1 cellular context compared by ENCODE assay signal in the genomic region with DNA sequence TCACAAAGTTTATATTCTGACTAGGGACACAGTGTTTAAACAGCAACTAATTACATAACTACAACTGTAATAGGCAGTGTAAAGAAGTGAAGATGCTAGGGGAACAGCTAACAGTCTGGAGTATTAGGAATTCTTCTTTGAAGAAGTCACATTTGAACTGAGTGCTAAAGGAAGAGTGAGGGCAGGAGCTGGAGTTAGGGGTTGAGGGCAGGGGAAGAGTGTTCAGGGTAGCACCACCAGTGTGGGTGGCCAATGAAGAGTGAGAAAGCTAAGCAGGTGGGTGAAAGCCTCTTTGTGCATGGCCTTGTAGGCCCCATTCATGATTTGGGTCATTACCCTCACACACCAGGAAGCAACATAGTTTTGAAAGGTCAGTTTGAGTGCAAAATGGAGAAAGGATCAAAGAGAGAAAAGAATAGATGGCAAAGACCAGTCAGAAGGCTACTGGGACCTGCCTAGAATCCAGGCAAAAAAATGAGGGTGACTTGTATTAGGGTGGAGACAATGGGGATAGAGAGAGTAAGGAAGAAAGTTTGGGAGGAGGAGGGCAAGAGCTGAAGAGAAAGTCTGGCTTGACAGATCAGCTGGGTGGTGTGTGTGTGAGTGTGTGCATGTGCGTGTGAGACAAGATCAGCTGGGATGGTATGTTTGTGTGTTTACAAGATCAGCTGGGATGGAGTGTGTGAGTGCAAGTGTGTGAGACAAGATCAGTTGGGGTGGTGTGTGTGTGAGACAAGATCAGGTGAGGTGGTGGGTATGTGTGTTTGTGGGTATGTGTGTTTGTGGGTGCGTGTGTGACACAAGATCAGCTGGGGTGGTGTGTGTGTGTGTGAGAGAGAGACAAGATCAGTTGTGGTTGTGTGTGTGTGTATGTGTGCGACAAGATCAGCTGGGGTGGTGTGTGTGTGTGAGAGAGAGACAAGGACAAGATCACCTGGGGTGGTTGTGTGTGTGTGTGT.
TF ChIP-seq lines count a peak whose summit lies in the region.

No MANE protein-coding gene starts in this region.

TF ChIP-seq in HEK293, 187 proteins besides CTCF, POLR2A, EP300 and RAD21 (continued from another document):
- TF ChIP-seq, protein P1, sequence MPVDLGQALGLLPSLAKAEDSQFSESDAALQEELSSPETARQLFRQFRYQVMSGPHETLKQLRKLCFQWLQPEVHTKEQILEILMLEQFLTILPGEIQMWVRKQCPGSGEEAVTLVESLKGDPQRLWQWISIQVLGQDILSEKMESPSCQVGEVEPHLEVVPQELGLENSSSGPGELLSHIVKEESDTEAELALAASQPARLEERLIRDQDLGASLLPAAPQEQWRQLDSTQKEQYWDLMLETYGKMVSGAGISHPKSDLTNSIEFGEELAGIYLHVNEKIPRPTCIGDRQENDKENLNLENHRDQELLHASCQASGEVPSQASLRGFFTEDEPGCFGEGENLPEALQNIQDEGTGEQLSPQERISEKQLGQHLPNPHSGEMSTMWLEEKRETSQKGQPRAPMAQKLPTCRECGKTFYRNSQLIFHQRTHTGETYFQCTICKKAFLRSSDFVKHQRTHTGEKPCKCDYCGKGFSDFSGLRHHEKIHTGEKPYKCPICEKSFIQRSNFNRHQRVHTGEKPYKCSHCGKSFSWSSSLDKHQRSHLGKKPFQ (tag by site-specific recombination; IDR thresholded peaks at IDR 0.05) = no peak
